ENCODE assay signal across 8 cellular contexts in the genomic region with DNA sequence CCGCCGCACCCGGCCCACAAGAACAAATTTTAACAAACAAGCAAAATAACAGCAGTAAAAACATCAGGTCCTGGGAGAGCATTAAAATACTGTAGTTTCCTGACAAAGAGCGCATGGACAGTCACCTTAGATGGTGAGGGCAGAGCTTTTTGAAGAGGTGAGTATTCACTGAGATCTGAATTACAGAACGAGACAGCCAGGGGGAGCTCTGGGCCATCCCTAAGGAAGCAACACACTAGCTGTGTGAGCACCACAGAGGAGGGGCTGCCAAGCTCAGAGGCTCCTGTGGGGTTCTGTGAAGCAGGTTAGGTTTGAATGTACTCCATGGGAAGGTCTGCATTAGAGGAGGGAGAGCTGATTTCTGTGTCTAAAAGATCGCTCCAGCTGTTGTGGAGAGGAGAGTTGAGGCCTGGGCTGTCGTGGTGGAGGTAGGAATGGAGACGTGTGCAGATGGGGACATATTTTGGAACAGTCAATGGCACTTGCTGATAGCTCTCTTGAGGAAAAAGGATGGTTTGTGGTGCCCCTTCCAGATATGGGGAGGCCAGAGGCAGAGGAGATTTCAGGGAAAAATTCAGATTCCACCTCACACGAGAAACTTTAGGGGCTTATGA.
DNase-seq lines count a peak whose midpoint lies in the region; ATAC-seq and TF ChIP-seq lines count a peak whose summit lies in the region.

No MANE protein-coding gene starts in this region.

- H3K36me3 ChIP-seq in SK-N-SH (replicated peaks in 1 of 2; ENCODE audit: control insufficient read depth in 1 of 2, insufficient read depth in 2 of 2, low read length in 1 of 2) (peaks cover 31 to 46% of the 10 kb centered on the region in 2 experiments), spleen (peaks cover 2 to 100% (median 70%) of the 10 kb centered on the region in 6 donors)

- H3K9me3 ChIP-seq in SK-N-SH, result no peaks in the 10 kb centered on the region
- H3K9me3 ChIP-seq in spleen, result no peaks in the 10 kb centered on the region

- TF ChIP-seq EP300 in SK-N-SH (IDR thresholded peaks at IDR 0.05; ENCODE audit: borderline replicate concordance in 1 of 2, low read depth in 1 of 2, low read length in 1 of 2), result no peak

- no peaks in the 10 kb centered on the region for H3F3A ChIP-seq in SK-N-SH (replicated peaks; ENCODE audit: insufficient read depth)

- no peaks in the 10 kb centered on the region for H3K9me2 ChIP-seq in SK-N-SH

- POLR2A ChIA-PET in SK-N-SH (lab: Yijun Ruan, JAX), result interaction anchor here (0.8 kb wide), 1 partner anchor 189 kb away, joined by 7 read pairs; no protein-coding TSS in a partner anchor

- no peak overlapping the region for H3K9ac ChIP-seq in SK-N-SH

- H3K4me3 ChIP-seq in SK-N-SH (ENCODE audit: low read depth in 2 of 2, low read length in 1 of 2) (no peak overlapping the region), spleen (no peak overlapping the region)

- TF ChIP-seq POLR2A in spleen (IDR thresholded peaks at IDR 0.05), result no peak

- no peak overlapping the region for H2AFZ ChIP-seq in SK-N-SH (ENCODE audit: low read depth)

- H3K79me2 ChIP-seq in SK-N-SH (ENCODE audit: insufficient read depth), result no peaks in the 10 kb centered on the region

- CTCF ChIA-PET in SK-N-SH (lab: Yijun Ruan, JAX), result interaction anchor here (0.5 to 5.1 kb wide), 32 partner anchors 9 to 224 kb away, joined by 3 to 82 read pairs (median 4); partner anchors contain the start of gene HECTD4

- no peaks in the 10 kb centered on the region for H4K20me1 ChIP-seq in SK-N-SH (ENCODE audit: insufficient read depth)

- H3K27me3 ChIP-seq in SK-N-SH (ENCODE audit: insufficient read depth) (no peaks in the 10 kb centered on the region), spleen (replicated peaks in 1 of 7) (no peaks in the 10 kb centered on the region)

- H3K4me2 ChIP-seq in SK-N-SH, result no peak overlapping the region

- no peak overlapping the region for H3K27ac ChIP-seq in SK-N-SH (ENCODE audit: low read depth in 2 of 2, low read length in 1 of 2)
- no peak overlapping the region for H3K27ac ChIP-seq in spleen

- TF ChIP-seq CTCF in SK-N-SH (IDR thresholded peaks at IDR 0.05) (peak; percentile 71), spleen (IDR thresholded peaks at IDR 0.05 in 8 of 11, conservative IDR thresholded peaks at IDR 0.05 in 3 of 11) (peak in 9 of 11 experiments; percentile 34 to 68 (median 44))

- intact Hi-C loops in spleen (cut with DNase I; ENCODE audit: low total_unique reads), result loop anchor here (5.0 kb wide), 1 partner anchor 189 kb away; no protein-coding TSS in a partner anchor

- ATAC-seq in HG02571 (IDR thresholded peaks at IDR 0.05; ENCODE audit: unreplicated experiment) (no peak), HG03442 (IDR thresholded peaks at IDR 0.05; ENCODE audit: unreplicated experiment) (no peak)

- 91% methylated on average over 9 of the region's 9 CpGs for WGBS in SK-N-SH (ENCODE audit: low lambda C conversion rate)
- 84 to 89% (median 86%) methylated on average over 9 of the region's 9 CpGs for WGBS in spleen, 5 donors

- DNase-seq in GDM1 (lab: John Stamatoyannopoulos, UW), result peak; percentile 53
- peak; percentile 55 for DNase-seq in M059J (ENCODE audit: low read depth)
- peak; percentile 78 for DNase-seq in SK-N-SH
- DNase-seq in amniotic stem cell (lab: John Stamatoyannopoulos, UW), result peak; percentile 11
- DNase-seq in hippocampal formation (lab: John Stamatoyannopoulos, UW), result peak; percentile 29 to 40
- peak; percentile 77 for DNase-seq in spleen

- TF ChIP-seq RAD21 in SK-N-SH (IDR thresholded peaks at IDR 0.05; ENCODE audit: low read length), result peak; percentile 71

- no peaks in the 10 kb centered on the region for H3K4me1 ChIP-seq in SK-N-SH (ENCODE audit: control insufficient read depth in 1 of 2, insufficient read depth in 2 of 2, low read depth in 1 of 2, low read length in 1 of 2)
- no peaks in the 10 kb centered on the region for H3K4me1 ChIP-seq in spleen

TF ChIP-seq in SK-N-SH, 30 proteins besides CTCF, POLR2A, EP300 and RAD21:
- TF ChIP-seq SMC3 (IDR thresholded peaks at IDR 0.05; ENCODE audit: low read depth, low read length), result peak; percentile 61
- no peak for TF ChIP-seq MEF2A (IDR thresholded peaks at IDR 0.05; ENCODE audit: borderline replicate concordance, low read depth)
- TF ChIP-seq EZH2phosphoT487 (IDR thresholded peaks at IDR 0.05; ENCODE audit: borderline replicate concordance, low read depth), result no peak

Comparison
In these comparisons a context has a peak if more than half of its experiments do, and no peak if none do; other contexts are left out.
1. DNase-seq: peak in every context shown above with its lines; median percentile 78 in SK-N-SH; 77 in spleen; 55 in M059J; 53 in GDM1; 34 in hippocampal formation; 11 in amniotic stem cell.